Comparison of ENCODE assay signal across 15 cellular contexts in the genomic region with DNA sequence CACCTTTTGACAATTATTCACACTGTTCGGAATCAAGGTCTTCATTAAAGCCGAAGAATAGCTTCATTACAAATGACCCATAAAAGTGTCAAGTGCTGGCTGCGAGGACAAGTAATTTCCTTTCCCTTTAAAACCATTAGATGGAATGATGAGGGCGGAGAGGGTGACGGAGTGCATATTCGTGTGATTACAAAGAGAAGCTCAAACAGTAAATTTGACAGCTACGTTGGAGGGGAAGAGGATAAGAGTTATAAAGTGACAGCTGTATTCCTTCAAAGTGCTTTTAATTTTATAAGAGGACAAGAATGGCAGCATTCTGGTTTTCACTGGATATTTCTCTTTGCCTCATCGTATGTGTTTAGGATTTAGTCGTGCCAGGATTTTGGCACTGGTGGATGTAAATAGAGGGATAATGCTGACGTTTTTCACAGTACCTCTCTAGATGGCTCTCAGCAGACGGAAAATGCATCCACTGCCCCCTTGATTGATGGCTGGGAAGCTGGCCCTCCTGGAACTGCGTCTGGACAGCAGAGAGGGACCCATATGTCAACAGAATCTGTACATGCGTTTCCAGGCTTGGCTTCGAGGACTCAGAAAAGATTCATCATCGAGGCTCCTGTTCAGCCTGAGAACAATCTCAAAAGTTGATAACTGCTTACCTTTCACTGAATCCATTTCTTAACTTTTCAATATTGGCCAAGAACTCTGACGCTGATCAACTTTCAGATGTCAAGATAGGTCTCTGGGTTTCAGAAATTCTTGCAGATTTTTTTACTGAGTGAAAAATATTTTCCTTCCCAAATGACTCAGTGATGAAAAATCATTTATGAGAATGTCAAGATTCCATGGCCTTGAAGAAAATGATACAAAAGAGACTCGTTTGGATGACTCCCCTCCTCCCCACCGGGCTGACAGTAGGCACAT. TPM values are rescaled to one million over a fixed set of nuclear protein-coding genes. Genes with fewer than 3 reads are reported as not detected.
"Had no signal": no experiment of that assay in that cellular context is flagged by ENCODE, and none has a peak within 500 bp of the region (broad histone marks: within the 10 kb centered on the region; RNA-seq: fewer than 3 reads in every experiment).

No MANE protein-coding gene starts in this region.

- H3K36me3 ChIP-seq: neutrophil, transverse colon had no signal

- ATAC-seq: activated T-helper 17 cell treated with anti-CD3 and anti-CD28 coated beads, Interleukin-2, amount 50 U/mL, for 72 hours; right cardiac atrium; stimulated activated effector memory CD8-positive, alpha-beta T cell treated with anti-CD3 and anti-CD28 coated beads, Interleukin-12 subunit alpha, Interleukin-12 subunit beta, amount 100 ng/mL, for 72 hours; WTC11 had no signal

- DNase-seq: activated CD4-positive, alpha-beta T cell treated with anti-CD3 and anti-CD28 coated beads, Interleukin-2, amount 10 ng/mL, durations not matched to agents 7 days and 5 days; activated CD8-positive, alpha-beta memory T cell treated with anti-CD3 and anti-CD28 coated beads for 24 hours; activated naive CD4-positive, alpha-beta T cell treated with anti-CD3 and anti-CD28 coated beads for 36 hours; kidney glomerular epithelial cell; naive B cell; posterior cingulate gyrus; right cardiac atrium; transverse colon had no signal

- H3K27me3 ChIP-seq: neutrophil, transverse colon had no signal

- H3K4me3 ChIP-seq: lung, smooth muscle cell, transverse colon had no signal

- H3K27ac ChIP-seq: neutrophil, transverse colon had no signal

- H3K9me3 ChIP-seq: neutrophil, transverse colon had no signal

- H3K4me1 ChIP-seq: transverse colon had no signal

RNA-seq across cellular contexts. Expression of a gene that starts 50.4 kb away (rescaled TPM):
- total RNA-seq: activated CD4-positive, alpha-beta T cell treated with anti-CD3 and anti-CD28 coated beads, Interleukin-2, amount 10 ng/mL, durations not matched to agents 7 days and 5 days; activated naive CD4-positive, alpha-beta T cell treated with anti-CD3 and anti-CD28 coated beads for 36 hours; activated T-helper 17 cell treated with anti-CD3 and anti-CD28 coated beads, Interleukin-2, amount 50 U/mL, for 72 hours; endothelial cell of umbilical vein; transverse colon had no signal
